ENCODE assay signal across 8 cellular contexts in the genomic region with DNA sequence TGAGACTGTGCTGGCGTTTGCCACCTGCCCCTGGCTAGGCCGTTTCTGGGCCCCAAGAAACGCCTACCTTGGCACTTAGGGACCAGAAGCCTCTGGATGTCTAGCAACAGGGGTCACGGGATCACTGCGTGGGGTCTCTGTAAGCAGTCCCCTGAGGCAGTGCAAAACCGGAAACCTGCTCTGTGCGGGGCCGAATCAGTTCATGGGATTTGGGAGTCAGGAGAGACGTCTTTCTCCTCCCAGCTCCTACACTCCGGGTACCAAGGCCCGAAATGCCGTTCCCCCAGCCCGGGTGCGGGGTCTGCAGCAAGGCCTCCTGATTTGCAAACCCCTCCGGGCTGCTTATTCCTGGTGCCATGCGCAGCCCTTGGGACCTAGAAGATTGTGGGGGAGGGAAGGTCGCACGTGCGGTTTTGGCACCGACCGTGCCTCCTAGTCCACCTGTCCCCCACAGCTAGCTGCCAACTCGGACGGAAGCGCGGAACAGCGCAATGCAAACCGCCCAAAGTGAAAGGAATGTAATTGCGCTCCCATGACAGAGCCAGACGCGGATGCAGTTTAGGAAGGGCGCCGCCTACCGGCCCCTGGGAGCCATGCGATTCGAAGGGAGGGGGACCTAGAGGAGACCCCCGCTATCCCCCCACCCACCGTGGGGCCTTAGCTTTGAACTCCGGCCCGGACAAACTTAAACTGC. TPM values are rescaled to one million over a fixed set of nuclear protein-coding genes. Genes with fewer than 3 reads are reported as not detected.
DNase-seq lines count a peak whose midpoint lies in the region; ATAC-seq and TF ChIP-seq lines count a peak whose summit lies in the region.

No MANE protein-coding gene starts in this region.

- H3K4me2 ChIP-seq in mesenchymal stem cell (ENCODE audit: low read length, poor library complexity, severe bottlenecking) = peak overlapping the region; percentile 88

- DNase-seq in AG09319 (ENCODE audit: extremely low read depth, low read depth) (no peak), dermis blood vessel endothelial cell (peak; percentile 71), mesenchymal stem cell (peak; percentile 25), DMS153 (lab: John Stamatoyannopoulos, UW) (no peak), NCI-H2227 (lab: John Stamatoyannopoulos, UW; ENCODE audit: unreplicated experiment) (no peak)
- no peak for DNase-seq in stimulated activated CD4-positive, alpha-beta T cell treated with anti-CD3 and anti-CD28 coated beads, Interleukin-4, amount 100 ng/mL, for 24 hours

- under 1% methylated on average over 39 of the region's 39 CpGs for WGBS in HUES64
- 2% methylated on average over 39 of the region's 39 CpGs for WGBS in mesenchymal stem cell

- no peak overlapping the region for H4K91ac ChIP-seq in mesenchymal stem cell (ENCODE audit: low read length)

- H3K4me3 ChIP-seq in HUES64 (ENCODE audit: low read length) (peak overlapping the region; percentile 50), mesenchymal stem cell (ENCODE audit: insufficient read depth in 1 of 2, low read depth in 1 of 2, low read length in 2 of 2) (peak overlapping the region; percentile 23 to 81)

- no peak for ATAC-seq in GM21423 (IDR thresholded peaks at IDR 0.05; ENCODE audit: unreplicated experiment)

- H2AK5ac ChIP-seq in mesenchymal stem cell (ENCODE audit: low read length, severe bottlenecking) = no peak overlapping the region

- peaks cover 6% of the 10 kb centered on the region for H3K79me1 ChIP-seq in mesenchymal stem cell (replicated peaks; ENCODE audit: low read length, poor library complexity, severe bottlenecking)

- H4K8ac ChIP-seq in mesenchymal stem cell (ENCODE audit: low read length) = no peak overlapping the region

- no peak overlapping the region for H2BK5ac ChIP-seq in mesenchymal stem cell (ENCODE audit: low read depth, low read length, poor library complexity, severe bottlenecking)

- H3K9me3 ChIP-seq in HUES64 (ENCODE audit: insufficient read depth, low read depth, low read length) = no peaks in the 10 kb centered on the region
- H3K9me3 ChIP-seq in mesenchymal stem cell (ENCODE audit: control insufficient read depth, low read length) = no peaks in the 10 kb centered on the region

- H3K23ac ChIP-seq in mesenchymal stem cell (ENCODE audit: low read length in 2 of 2) = peak overlapping the region in 1 of 2 experiments; percentile 50

- peak; percentile 50 for TF ChIP-seq CTCF in AG09319 (IDR thresholded peaks at IDR 0.05; ENCODE audit: low read depth, low read length)

- no peak overlapping the region for H2BK120ac ChIP-seq in mesenchymal stem cell (ENCODE audit: low read depth, low read length)

- no peak overlapping the region for H2BK12ac ChIP-seq in mesenchymal stem cell (ENCODE audit: low read length in 2 of 2)

- no peak overlapping the region for H3K18ac ChIP-seq in mesenchymal stem cell (ENCODE audit: low read depth in 1 of 2, low read length in 2 of 2)

- H3K4ac ChIP-seq in mesenchymal stem cell (ENCODE audit: low read depth in 1 of 2, low read length in 2 of 2) = no peak overlapping the region

- H3K27me3 ChIP-seq in HUES64 (ENCODE audit: insufficient read depth, low read length) (peaks cover 100% of the 10 kb centered on the region), mesenchymal stem cell (ENCODE audit: control insufficient read depth in 1 of 2, insufficient read depth in 1 of 2, low read length in 2 of 2) (peaks cover 6 to 67% of the 10 kb centered on the region in 2 experiments)

- H2AFZ ChIP-seq in mesenchymal stem cell (ENCODE audit: low read depth, low read length) = no peak overlapping the region

- H3K4me1 ChIP-seq in HUES64 (ENCODE audit: insufficient read depth, low read length) (peaks cover 21% of the 10 kb centered on the region; the same call in 1 of the 2 replicates), mesenchymal stem cell (ENCODE audit: control insufficient read depth, insufficient read depth, low read depth, low read length) (peaks cover 38% of the 10 kb centered on the region)

- H3K36me3 ChIP-seq in HUES64 (ENCODE audit: insufficient read depth, low read length) (no peaks in the 10 kb centered on the region), mesenchymal stem cell (ENCODE audit: control insufficient read depth in 1 of 2, insufficient read depth in 2 of 2, low read depth in 1 of 2, low read length in 2 of 2) (peaks cover 3 to 14% of the 10 kb centered on the region in 2 experiments)

- H2BK15ac ChIP-seq in mesenchymal stem cell (ENCODE audit: low read depth, poor library complexity, severe bottlenecking) = no peak overlapping the region

- H3K9ac ChIP-seq in HUES64 (ENCODE audit: low read depth, low read length) (no peak overlapping the region), mesenchymal stem cell (ENCODE audit: low read length) (peak overlapping the region; percentile 94)

- no peak overlapping the region for H3K14ac ChIP-seq in mesenchymal stem cell (ENCODE audit: low read length in 2 of 2)

- H3K27ac ChIP-seq in HUES64 (ENCODE audit: low read depth, low read length) (no peak overlapping the region; the same call in 1 of the 2 replicates), mesenchymal stem cell (ENCODE audit: low read length, poor library complexity, severe bottlenecking) (no peak overlapping the region)

RNA-seq across cellular contexts. Expression of gene IRX5, which starts 6.5 kb away (rescaled TPM):
- 1.5 TPM for polyA plus RNA-seq in HUES64 (2013, experiment 1 of 2)
- polyA plus RNA-seq in HUES64 (2013, experiment 2 of 2) = 2.7 TPM
- 0.51 and 0.79 TPM in 2 replicates for total RNA-seq in dermis blood vessel endothelial cell
- 0.06 TPM for polyA plus RNA-seq in mesenchymal stem cell (2013, experiment 1 of 2)
- 0.05 TPM for polyA plus RNA-seq in mesenchymal stem cell (2013, experiment 2 of 2)

Comparison
In these comparisons a context has a peak if more than half of its experiments do, and no peak if none do; other contexts are left out.
1. DNase-seq: peak in dermis blood vessel endothelial cell (single experiment) and mesenchymal stem cell (single experiment); none in AG09319 (single experiment), stimulated activated CD4-positive, alpha-beta T cell treated with anti-CD3 and anti-CD28 coated beads, Interleukin-4, amount 100 ng/mL, for 24 hours (single experiment), DMS153 (single experiment) and NCI-H2227 (single experiment).